ENCODE assay signal across 11 cellular contexts in the genomic region with DNA sequence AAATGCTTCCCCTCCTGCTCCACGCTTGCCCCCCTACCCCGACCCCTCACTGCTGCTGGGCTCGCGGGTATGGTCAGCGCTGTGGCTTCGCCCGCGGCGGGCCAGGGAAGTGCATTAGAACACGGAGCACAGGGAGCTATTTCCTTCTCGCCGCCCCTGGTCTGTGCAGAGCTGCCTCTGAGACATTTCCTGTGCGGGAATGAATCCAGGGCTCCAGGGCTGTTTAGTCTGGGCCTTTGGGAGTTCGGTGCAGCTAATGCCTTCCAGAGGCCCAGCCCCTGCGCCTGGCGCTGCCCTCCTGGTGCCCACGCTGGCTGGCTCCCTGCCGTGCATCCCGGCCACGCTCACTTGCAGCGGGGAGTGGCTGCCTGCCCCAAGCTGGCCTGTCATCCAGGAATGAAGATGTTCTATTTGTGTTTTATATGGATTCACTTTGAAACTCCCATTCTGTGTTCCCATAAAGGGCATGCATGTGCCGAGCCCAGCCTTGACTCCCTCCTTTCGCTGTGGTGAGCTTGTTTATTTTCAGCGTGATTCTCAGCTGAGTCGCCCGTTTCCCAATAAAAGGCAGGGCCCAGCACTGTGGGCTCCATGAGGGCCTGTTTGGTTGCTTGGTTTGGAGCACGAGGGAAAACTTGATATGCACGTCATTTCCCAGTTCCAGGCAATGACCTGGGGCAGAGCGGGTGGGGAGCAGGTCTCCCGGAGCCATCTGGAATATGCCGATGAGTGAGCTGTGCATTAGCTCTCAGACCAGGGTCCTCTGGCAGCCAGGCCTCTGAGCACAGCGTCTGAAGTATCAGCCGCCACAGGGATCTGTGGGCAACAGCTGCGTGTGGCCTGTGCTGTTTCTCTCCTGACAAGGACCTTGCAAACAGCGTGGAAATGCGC. TPM values are rescaled to one million over a fixed set of nuclear protein-coding genes. Genes with fewer than 3 reads are reported as not detected.
DNase-seq lines count a peak whose midpoint lies in the region.
"Had no signal": no experiment of that assay in that cellular context is flagged by ENCODE, and none has a peak within 500 bp of the region (broad histone marks: within the 10 kb centered on the region; RNA-seq: fewer than 3 reads in every experiment).

No MANE protein-coding gene starts in this region.

- H3K36me3 Mint-ChIP-seq in activated CD4-positive, alpha-beta memory T cell treated with anti-CD3 and anti-CD28 coated beads for 36 hours, result no peaks in the 10 kb centered on the region

- no CpG with 5 or more reads among the region's 36 CpGs for WGBS in mesendoderm (ENCODE audit: extremely low coverage, insufficient coverage, low lambda C conversion rate)

- H4K8ac ChIP-seq in mesendoderm (ENCODE audit: low read depth, low read length), result no peak overlapping the region

- peaks cover 5% of the 10 kb centered on the region for H3K27me3 Mint-ChIP-seq in activated CD4-positive, alpha-beta memory T cell treated with anti-CD3 and anti-CD28 coated beads for 36 hours

- H2BK5ac ChIP-seq in mesendoderm (ENCODE audit: low read length), result no peak overlapping the region

- no peak overlapping the region for H2BK15ac ChIP-seq in mesendoderm (replicated peaks; ENCODE audit: low read depth)

- H3K79me2 ChIP-seq in mesendoderm (ENCODE audit: control insufficient read depth, insufficient read depth, low read length), result no peaks in the 10 kb centered on the region

- CTCF ChIA-PET in activated CD4-positive, alpha-beta memory T cell treated with anti-CD3 and anti-CD28 coated beads for 36 hours (lab: Charles Lee), result no interaction called here

- H3K9ac ChIP-seq in rectal smooth muscle tissue (ENCODE audit: low read length) (no peak overlapping the region), mesendoderm (ENCODE audit: low read length) (no peak overlapping the region)

- H3K4me2 ChIP-seq in mesendoderm (ENCODE audit: low read length), result no peak overlapping the region

- no peak overlapping the region for H4K5ac ChIP-seq in mesendoderm (ENCODE audit: low read length)

- H3K23ac ChIP-seq in mesendoderm (ENCODE audit: low read length), result no peak overlapping the region

- no peak overlapping the region for H3K56ac ChIP-seq in mesendoderm (ENCODE audit: low read length)

- peak overlapping the region; percentile 90 for H3K27ac ChIP-seq in rectal smooth muscle tissue (ENCODE audit: low read depth, low read length)
- H3K27ac ChIP-seq in mesendoderm (ENCODE audit: low read depth, low read length), result no peak overlapping the region

- H3K27ac Mint-ChIP-seq in activated CD4-positive, alpha-beta memory T cell treated with anti-CD3 and anti-CD28 coated beads for 36 hours, result no peak overlapping the region

- H3K36me3 ChIP-seq in rectal smooth muscle tissue (ENCODE audit: control insufficient read depth, insufficient read depth, low read length) (no peaks in the 10 kb centered on the region), mesendoderm (ENCODE audit: control insufficient read depth, insufficient read depth, low read length) (no peaks in the 10 kb centered on the region)

- H2BK120ac ChIP-seq in mesendoderm (ENCODE audit: low read depth, low read length), result no peak overlapping the region

- H3K4me1 ChIP-seq in rectal smooth muscle tissue (ENCODE audit: control insufficient read depth, insufficient read depth, low read length) (peaks cover 41% of the 10 kb centered on the region), mesendoderm (ENCODE audit: control insufficient read depth, low read depth, low read length) (peaks cover 2% of the 10 kb centered on the region)

- intact Hi-C loops in activated CD4-positive, alpha-beta memory T cell treated with anti-CD3 and anti-CD28 coated beads for 36 hours (cut with micrococcal nuclease), result no loop called here

- H3K4ac ChIP-seq in mesendoderm (ENCODE audit: low read depth, low read length), result no peak overlapping the region

- H3K27me3 ChIP-seq in rectal smooth muscle tissue (ENCODE audit: control insufficient read depth, insufficient read depth, low read length) (no peaks in the 10 kb centered on the region), mesendoderm (ENCODE audit: insufficient read depth, low read length, poor library complexity) (no peaks in the 10 kb centered on the region)

- peaks cover 2% of the 10 kb centered on the region for H3K9me3 Mint-ChIP-seq in activated CD4-positive, alpha-beta memory T cell treated with anti-CD3 and anti-CD28 coated beads for 36 hours

- H3K18ac ChIP-seq in mesendoderm (ENCODE audit: low read length), result no peak overlapping the region

- POLR2A ChIA-PET in activated CD4-positive, alpha-beta memory T cell treated with anti-CD3 and anti-CD28 coated beads for 36 hours (lab: Charles Lee), result no interaction called here

- H3K4me1 Mint-ChIP-seq in activated CD4-positive, alpha-beta memory T cell treated with anti-CD3 and anti-CD28 coated beads for 36 hours (ENCODE audit: low read depth), result peaks cover 5% of the 10 kb centered on the region

- no peak overlapping the region for H2AK5ac ChIP-seq in mesendoderm (ENCODE audit: low read length)

- H3K4me3 ChIP-seq in rectal smooth muscle tissue (ENCODE audit: low read length) (no peak overlapping the region), mesendoderm (ENCODE audit: low read length) (no peak overlapping the region)

- no peaks in the 10 kb centered on the region for H3K79me1 ChIP-seq in mesendoderm (ENCODE audit: low read length)

- no peak overlapping the region for H3K4me3 Mint-ChIP-seq in activated CD4-positive, alpha-beta memory T cell treated with anti-CD3 and anti-CD28 coated beads for 36 hours

- DNase-seq in Daoy (ENCODE audit: low read depth) (peak; percentile 95), UCSD-AML1 (lab: John Stamatoyannopoulos, UW; ENCODE audit: unreplicated experiment) (peak; percentile 26), foreskin melanocyte (peak; percentile 87), germinal center (ENCODE audit: low spot score) (no peak), mesendoderm (no peak)
- DNase-seq in activated CD8-positive, alpha-beta memory T cell treated with anti-CD3 and anti-CD28 coated beads, Interleukin-2, amount 50 U/mL, for 4 hours, result no peak
- no peak for DNase-seq in activated CD4-positive, alpha-beta memory T cell treated with anti-CD3 and anti-CD28 coated beads for 36 hours
- DNase-seq: midbrain; NCI-H2171 treated with DMSO at 0.1 percent for 48 hours; stimulated activated naive CD4-positive, alpha-beta T cell treated with Interleukin-2 at 50 U/mL for 16 hours had no signal

RNA-seq across cellular contexts. Expression of gene SH3RF3, which starts 42.7 kb away (rescaled TPM):
- total RNA-seq in Daoy (2014; rRNA removed; shearing (Covaris generic)), result 3.0 and 3.3 TPM in 2 replicates
- polyA plus RNA-seq in mesendoderm (2013, experiment 1 of 2), result 1.1 TPM
- 1.1 TPM for polyA plus RNA-seq in mesendoderm (2013, experiment 2 of 2)
- total RNA-seq in activated CD4-positive, alpha-beta memory T cell treated with anti-CD3 and anti-CD28 coated beads for 36 hours, result under 1 TPM; 0.33 to 0.34 TPM

Comparison
In these comparisons a context has a peak if more than half of its experiments do, and no peak if none do; other contexts are left out.
1. DNase-seq: peak in Daoy (single experiment), UCSD-AML1 (single experiment) and foreskin melanocyte (single experiment); none in germinal center (single experiment), activated CD8-positive, alpha-beta memory T cell treated with anti-CD3 and anti-CD28 coated beads, Interleukin-2, amount 50 U/mL, for 4 hours (single experiment), mesendoderm (single experiment) and activated CD4-positive, alpha-beta memory T cell treated with anti-CD3 and anti-CD28 coated beads for 36 hours (single experiment).